Comparison of ENCODE assay signal across 19 cellular contexts in the genomic region with DNA sequence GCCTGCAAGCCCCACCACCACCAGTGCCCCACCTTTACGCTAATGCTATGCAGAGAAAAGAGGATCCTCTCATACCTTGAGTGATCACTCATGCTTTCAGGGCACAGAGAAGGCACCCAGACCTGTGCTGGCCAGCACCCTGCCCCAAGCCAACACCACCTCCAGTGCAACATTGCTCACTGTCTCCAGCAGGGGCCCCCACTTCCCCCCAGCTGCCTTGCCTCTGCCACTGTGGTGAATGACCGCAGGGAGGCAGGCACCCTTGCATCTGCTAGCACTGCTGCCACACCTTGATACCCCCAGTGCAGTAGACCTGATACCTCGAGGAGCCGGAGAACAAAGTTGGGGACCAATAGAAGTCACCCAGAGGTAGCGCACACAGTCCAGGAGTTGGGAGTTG.
DNase-seq lines count a peak whose midpoint lies in the region; ATAC-seq, FAIRE-seq and TF ChIP-seq lines count a peak whose summit lies in the region.
"Had no signal": no experiment of that assay in that cellular context is flagged by ENCODE, and none has a peak within 500 bp of the region (broad histone marks: within the 10 kb centered on the region; RNA-seq: fewer than 3 reads in every experiment).

No MANE protein-coding gene starts in this region.

- TF ChIP-seq EP300 in HepG2 (IDR thresholded peaks at IDR 0.05; ENCODE audit: low read depth in 2 of 2, low read length in 2 of 2): no peak
- TF ChIP-seq EP300 in HepG2 (CRISPR knock-in tag; IDR thresholded peaks at IDR 0.05; ENCODE audit: borderline replicate concordance): no peak

- H3K4me2 ChIP-seq in HepG2 (ENCODE audit: low read depth, low read length): no peak overlapping the region
- H3K4me2 ChIP-seq: BLaER1 treated with 17β-estradiol and CSF1 and Interleukin-3, amounts not matched to agents 10 nM and 100 nM had no signal

- H3K4me3 ChIP-seq in LNCaP clone FGC (ENCODE audit: low read depth, low read length) (no peak overlapping the region), choroid plexus epithelial cell (ENCODE audit: low read depth, low read length) (no peak overlapping the region), HepG2 (replicated peaks in 1 of 3; ENCODE audit: insufficient read depth in 1 of 3, low read depth in 2 of 3, low read length in 3 of 3) (no peak overlapping the region), A673 (ENCODE audit: low read depth, low read length, poor library complexity, severe bottlenecking) (no peak overlapping the region)
- H3K4me3 ChIP-seq: BLaER1 treated with 17β-estradiol and CSF1 and Interleukin-3, amounts not matched to agents 10 nM and 100 nM had no signal

- no peak for DNase-seq in LNCaP clone FGC (ENCODE audit: low read depth)
- no peak for DNase-seq in choroid plexus epithelial cell (ENCODE audit: low read depth)
- no peak for DNase-seq in HepG2 (ENCODE audit: low spot score)
- DNase-seq in A673 (ENCODE audit: low spot score): no peak
- DNase-seq in NCI-H2081 treated with DMSO at 0.1 percent for 48 hours (lab: John Stamatoyannopoulos, UW): no peak
- DNase-seq in NAMALWA (ENCODE audit: low spot score): no peak
- DNase-seq: Calu3; CD8-positive, alpha-beta T cell; KBM-7; NCI-H1417 treated with DMSO at 0.1 percent for 48 hours; NCI-H2029; NCI-H2171 treated with DMSO at 0.1 percent for 48 hours; NCI-H748 treated with DMSO at 0.1 percent for 48 hours; RPMI8226; SHP77 treated with DMSO at 0.1 percent for 48 hours; T-cell had no signal

- intact Hi-C loops in HepG2 (cut with micrococcal nuclease; ENCODE audit: unreplicated experiment): loop anchor here (1.0 kb wide), 1 partner anchor 100 kb away; no protein-coding TSS in a partner anchor
- intact Hi-C loops in A673 (cut with micrococcal nuclease; ENCODE audit: unreplicated experiment): no loop called here

- FAIRE-seq in HepG2 (lab: Jason Lieb, UNC): no peak

- no peaks in the 10 kb centered on the region for H4K20me1 ChIP-seq in HepG2 (ENCODE audit: insufficient read depth, low read length)
- H4K20me1 ChIP-seq: BLaER1 treated with 17β-estradiol and CSF1 and Interleukin-3, amounts not matched to agents 10 nM and 100 nM had no signal

- no peak overlapping the region for H3K27ac ChIP-seq in HepG2 (ENCODE audit: extremely low read length, insufficient read depth, low read length)
- H3K27ac ChIP-seq in A673 (ENCODE audit: low read depth, low read length, poor library complexity, severe bottlenecking): no peak overlapping the region
- H3K27ac ChIP-seq: BLaER1 treated with 17β-estradiol and CSF1 and Interleukin-3, amounts not matched to agents 10 nM and 100 nM had no signal

- TF ChIP-seq RAD21 in HepG2 (CRISPR knock-in tag; IDR thresholded peaks at IDR 0.05): no peak

- H3K9ac ChIP-seq in HepG2 (ENCODE audit: insufficient read depth, low read depth, low read length): no peak overlapping the region
- H3K9ac ChIP-seq: BLaER1 treated with 17β-estradiol and CSF1 and Interleukin-3, amounts not matched to agents 10 nM and 100 nM had no signal

- ATAC-seq in HepG2: peak; percentile 89
- ATAC-seq: CD8-positive, alpha-beta T cell; SK-N-SH treated with all-trans-retinoic acid at 6 μM for 48 hours; T-cell had no signal

- H3K9me3 ChIP-seq in HepG2 (ENCODE audit: low read length) (no peaks in the 10 kb centered on the region), A673 (ENCODE audit: low read depth, low read length, poor library complexity, severe bottlenecking) (no peaks in the 10 kb centered on the region)

- BruUV-seq in HepG2 (replicated peaks; lab: Mats Ljungman, UMichigan): no TSS peak
- BruUV-seq in A673 (replicated peaks; lab: Mats Ljungman, UMichigan): no TSS peak

- H2AFZ ChIP-seq in HepG2 (ENCODE audit: low read length): no peak overlapping the region

- H3K27me3 ChIP-seq in HepG2 (ENCODE audit: control insufficient read depth in 1 of 2, insufficient read depth in 2 of 2, low read length in 2 of 2) (no peaks in the 10 kb centered on the region), A673 (replicated peaks; ENCODE audit: insufficient read depth, low read depth, low read length, poor library complexity) (no peaks in the 10 kb centered on the region)
- H3K27me3 ChIP-seq: BLaER1 treated with 17β-estradiol and CSF1 and Interleukin-3, amounts not matched to agents 10 nM and 100 nM had no signal

- no peak for TF ChIP-seq POLR2A in HepG2 (IDR thresholded peaks at IDR 0.05; ENCODE audit: insufficient read depth in 1 of 2, low read depth in 2 of 2, low read length in 2 of 2)

- H3K36me3 ChIP-seq in HepG2 (replicated peaks in 1 of 2; ENCODE audit: control insufficient read depth in 1 of 2, insufficient read depth in 2 of 2, low read length in 2 of 2) (no peaks in the 10 kb centered on the region), A673 (ENCODE audit: insufficient read depth, low read length, poor library complexity, severe bottlenecking) (no peaks in the 10 kb centered on the region)
- H3K36me3 ChIP-seq: BLaER1 treated with 17β-estradiol and CSF1 and Interleukin-3, amounts not matched to agents 10 nM and 100 nM had no signal

- CTCF ChIA-PET in HepG2 (lab: Yijun Ruan, JAX; ENCODE audit: low intra/inter-chr PET ratio, low total read pairs): interaction anchor here (0.9 to 1.2 kb wide), 2 partner anchors 100 to 172 kb away, joined by 3 to 4 read pairs; no protein-coding TSS in a partner anchor
- CTCF ChIA-PET in A673 (lab: Charles Lee): no interaction called here

- H3K79me2 ChIP-seq in HepG2 (ENCODE audit: insufficient read depth, low read length): no peaks in the 10 kb centered on the region

- TF ChIP-seq CTCF in GM12873 (IDR thresholded peaks at IDR 0.05; ENCODE audit: insufficient read depth, low read depth, low read length, missing control alignments) (peak; percentile 14), LNCaP clone FGC (IDR thresholded peaks at IDR 0.05; ENCODE audit: control insufficient read depth, extremely low read depth, insufficient read depth) (0 out of 2 replicates have a peak, but pooled peaks have one; percentile 11), choroid plexus epithelial cell (conservative IDR thresholded peaks at IDR 0.05; ENCODE audit: low read depth, low read length) (peak; percentile 12), HepG2 (CRISPR knock-in tag; IDR thresholded peaks at IDR 0.05) (peak; percentile 26; the same call in 1 of the 2 replicates), A673 (conservative IDR thresholded peaks at IDR 0.05; ENCODE audit: low read depth, low read length) (no peak)

- in situ Hi-C loops in HepG2 (cut with HindIII; ENCODE audit: extremely low pct_ligation_motif_present, low pct_unique_long_range_greater_than_20kb): no loop called here

- H3K4me1 ChIP-seq in HepG2 (ENCODE audit: insufficient read depth, low read length): no peaks in the 10 kb centered on the region
- no peaks in the 10 kb centered on the region for H3K4me1 ChIP-seq in A673 (ENCODE audit: insufficient read depth, low read length, poor library complexity, severe bottlenecking)
- H3K4me1 ChIP-seq: BLaER1 treated with 17β-estradiol and CSF1 and Interleukin-3, amounts not matched to agents 10 nM and 100 nM had no signal

- POLR2A ChIA-PET in HepG2 (lab: Yijun Ruan, JAX) (no interaction called here), A673 (lab: Charles Lee; ENCODE audit: low non-redundant PET) (no interaction called here)

- 64% methylated on average over 5 of the region's 5 CpGs for WGBS in HepG2 (ENCODE audit: low lambda C conversion rate)

TF ChIP-seq in HepG2, 621 proteins besides CTCF, POLR2A, EP300 and RAD21:
- TF ChIP-seq STAG1 (CRISPR knock-in tag; IDR thresholded peaks at IDR 0.05) (0 out of 2 replicates have a peak, but pooled peaks have one; percentile 31), NFYB (CRISPR knock-in tag; IDR thresholded peaks at IDR 0.05) (no peak), ZNF768 (CRISPR knock-in tag; IDR thresholded peaks at IDR 0.05) (peak; percentile 14; the same call in 1 of the 2 replicates)
